2 cellular contexts compared by ENCODE assay signal in genomic region chr10:48347943-48348342, GRCh38. TPM values are rescaled to one million over a fixed set of nuclear protein-coding genes. Genes with fewer than 3 reads are reported as not detected.
DNase-seq lines count a peak whose midpoint lies in the region; ATAC-seq and TF ChIP-seq lines count a peak whose summit lies in the region.
"Not testable (repeated sequence)": the region's sequence is repeated elsewhere in the genome, so short reads cannot be mapped to it uniquely, and the experiment has no call there.

No MANE protein-coding gene starts in this region.

- TF ChIP-seq CTCF in glutamatergic neuron (IDR thresholded peaks at IDR 0.05; ENCODE audit: partially characterized antibody, unreplicated experiment): not testable (repeated sequence)

- H3K4me1 Mint-ChIP-seq in T-helper 17 cell: not testable (repeated sequence)
- H3K4me1 Mint-ChIP-seq in glutamatergic neuron (ENCODE audit: low read depth, unreplicated experiment): peaks cover 27% of the 10 kb centered on the region

- peak overlapping the region; percentile 10 for H3K4me3 Mint-ChIP-seq in T-helper 17 cell
- peak overlapping the region; percentile 9 for H3K4me3 Mint-ChIP-seq in glutamatergic neuron (ENCODE audit: unreplicated experiment)

- peaks cover 21% of the 10 kb centered on the region for H3K9me3 Mint-ChIP-seq in glutamatergic neuron (ENCODE audit: unreplicated experiment)

- H3K9me3 ChIP-seq in T-helper 17 cell (ENCODE audit: control insufficient read depth, low read length, poor library complexity, severe bottlenecking): not testable (repeated sequence)

- H3K27ac Mint-ChIP-seq in T-helper 17 cell: not testable (repeated sequence)
- peak overlapping the region; percentile 25 for H3K27ac Mint-ChIP-seq in glutamatergic neuron (ENCODE audit: unreplicated experiment)

- H3K27me3 Mint-ChIP-seq in T-helper 17 cell; glutamatergic neuron (ENCODE audit: unreplicated experiment): not testable (repeated sequence)

- H3K36me3 Mint-ChIP-seq in T-helper 17 cell (ENCODE audit: low read depth): not testable (repeated sequence)
- peaks cover 30% of the 10 kb centered on the region for H3K36me3 Mint-ChIP-seq in glutamatergic neuron (ENCODE audit: unreplicated experiment)

- not testable (repeated sequence) for ATAC-seq in T-helper 17 cell

- DNase-seq in T-helper 17 cell, glutamatergic neuron: not testable (repeated sequence)

RNA-seq across cellular contexts. Expression of gene MAPK8, which starts 41.5 kb away (rescaled TPM):
- total RNA-seq in T-helper 17 cell (10 to 100 TPM; 34.0 to 35.8 TPM), glutamatergic neuron (ENCODE audit: unreplicated experiment) (317 TPM)
